10 cellular contexts compared by ENCODE assay signal in genomic region chr18:23872701-23873550, GRCh38.
DNase-seq lines count a peak whose midpoint lies in the region; FAIRE-seq and TF ChIP-seq lines count a peak whose summit lies in the region.
"Had no signal": no experiment of that assay in that cellular context is flagged by ENCODE, and none has a peak within 500 bp of the region (broad histone marks: within the 10 kb centered on the region; RNA-seq: fewer than 3 reads in every experiment).

No MANE protein-coding gene starts in this region.

- H3K9me3 ChIP-seq in mucosa of stomach (ENCODE audit: control insufficient read depth, low read length) (no peaks in the 10 kb centered on the region), BE2C (no peaks in the 10 kb centered on the region)

- H3K27me3 ChIP-seq in mucosa of stomach (ENCODE audit: control insufficient read depth, insufficient read depth, low read length) (no peaks in the 10 kb centered on the region), BE2C (no peaks in the 10 kb centered on the region)

- no peak for FAIRE-seq in urothelium cell line (lab: Jason Lieb, UNC)

- H3K4me3 ChIP-seq in mucosa of stomach (ENCODE audit: low read length) (peak overlapping the region; percentile 87), BE2C (ENCODE audit: low read depth, low read length) (no peak overlapping the region)

- H3K9me3 Mint-ChIP-seq in activated naive CD8-positive, alpha-beta T cell treated with anti-CD3 and anti-CD28 coated beads for 36 hours: no peaks in the 10 kb centered on the region
- H3K9me3 Mint-ChIP-seq: dendritic cell treated with granulocyte-macrophage colony-stimulating factor and Interleukin-4, amounts not matched to agents 40 ng/mL and 50 ng/mL, for 4 days had no signal

- H3K36me3 ChIP-seq in mucosa of stomach (ENCODE audit: control insufficient read depth, insufficient read depth, low read length) (no peaks in the 10 kb centered on the region), BE2C (no peaks in the 10 kb centered on the region)

- DNase-seq in activated CD8-positive, alpha-beta memory T cell treated with anti-CD3 and anti-CD28 coated beads, Interleukin-2, amount 50 U/mL, for 1 hour (ENCODE audit: extremely low read depth): peak; percentile 67
- DNase-seq in activated CD8-positive, alpha-beta memory T cell treated with anti-CD3 and anti-CD28 coated beads, Interleukin-2, amount 50 U/mL, for 48 hours: no peak
- peak; percentile 16 for DNase-seq in activated naive CD8-positive, alpha-beta T cell treated with anti-CD3 and anti-CD28 coated beads for 36 hours
- DNase-seq in urothelium cell line (ENCODE audit: low spot score): peak; percentile 6
- DNase-seq in SHP77 (lab: John Stamatoyannopoulos, UW): no peak
- no peak for DNase-seq in BE2C
- DNase-seq in mesenteric fat pad (ENCODE audit: low spot score): no peak
- DNase-seq: left ventricle myocardium superior had no signal

- peaks cover 35% of the 10 kb centered on the region for H3K4me1 Mint-ChIP-seq in activated naive CD8-positive, alpha-beta T cell treated with anti-CD3 and anti-CD28 coated beads for 36 hours

- no peak overlapping the region for H3K4me3 Mint-ChIP-seq in activated naive CD8-positive, alpha-beta T cell treated with anti-CD3 and anti-CD28 coated beads for 36 hours
- H3K4me3 Mint-ChIP-seq: dendritic cell treated with granulocyte-macrophage colony-stimulating factor and Interleukin-4, amounts not matched to agents 40 ng/mL and 50 ng/mL, for 4 days had no signal

- H3K36me3 Mint-ChIP-seq in activated naive CD8-positive, alpha-beta T cell treated with anti-CD3 and anti-CD28 coated beads for 36 hours: no peaks in the 10 kb centered on the region

- no peak for TF ChIP-seq CTCF in BE2C (IDR thresholded peaks at IDR 0.05; ENCODE audit: low read depth, low read length)

- H3K27me3 Mint-ChIP-seq in activated naive CD8-positive, alpha-beta T cell treated with anti-CD3 and anti-CD28 coated beads for 36 hours: no peaks in the 10 kb centered on the region
- H3K27me3 Mint-ChIP-seq: dendritic cell treated with granulocyte-macrophage colony-stimulating factor and Interleukin-4, amounts not matched to agents 40 ng/mL and 50 ng/mL, for 4 days had no signal

- peak overlapping the region; percentile 9 for H3K27ac Mint-ChIP-seq in activated naive CD8-positive, alpha-beta T cell treated with anti-CD3 and anti-CD28 coated beads for 36 hours
- H3K27ac Mint-ChIP-seq: dendritic cell treated with granulocyte-macrophage colony-stimulating factor and Interleukin-4, amounts not matched to agents 40 ng/mL and 50 ng/mL, for 4 days had no signal

- peak overlapping the region; percentile 83 for H3K9ac ChIP-seq in mucosa of stomach (ENCODE audit: low read length)

- H3K4me1 ChIP-seq in mucosa of stomach (ENCODE audit: control insufficient read depth, insufficient read depth, low read length): peaks cover 21% of the 10 kb centered on the region
- no peaks in the 10 kb centered on the region; the same call in 1 of the 2 replicates for H3K4me1 ChIP-seq in BE2C

Comparison
In these comparisons a context has a peak if more than half of its experiments do, and no peak if none do; other contexts are left out.
1. DNase-seq: peak in activated CD8-positive, alpha-beta memory T cell treated with anti-CD3 and anti-CD28 coated beads, Interleukin-2, amount 50 U/mL, for 1 hour (single experiment), activated naive CD8-positive, alpha-beta T cell treated with anti-CD3 and anti-CD28 coated beads for 36 hours (single experiment) and urothelium cell line (single experiment); none in activated CD8-positive, alpha-beta memory T cell treated with anti-CD3 and anti-CD28 coated beads, Interleukin-2, amount 50 U/mL, for 48 hours (single experiment), SHP77 (0 of 2), BE2C (single experiment) and mesenteric fat pad (single experiment).